In genomic region chr9:90878562-90878961, GRCh38 we compare ENCODE assay signal across 13 cellular contexts.
"Had no signal": no experiment of that assay in that cellular context is flagged by ENCODE, and none has a peak within 500 bp of the region (broad histone marks: within the 10 kb centered on the region; RNA-seq: fewer than 3 reads in every experiment).

No MANE protein-coding gene starts in this region.

- H3K9me3 ChIP-seq: pancreas, thyroid gland had no signal

- DNase-seq: activated CD4-positive, alpha-beta T cell treated with anti-CD3 and anti-CD28 coated beads, Interleukin-2, amount 50 U/mL, for 4 hours; activated CD4-positive, CD25-positive, alpha-beta regulatory T cell treated with anti-CD3 and anti-CD28 coated beads, Interleukin-2, amount 50 U/mL, for 72 hours; activated CD8-positive, alpha-beta memory T cell treated with anti-CD3 and anti-CD28 coated beads, Interleukin-2, amount 10 ng/mL, durations not matched to agents 7 days and 5 days; activated gamma-delta T cell; activated naive CD8-positive, alpha-beta T cell treated with anti-CD3 and anti-CD28 coated beads for 36 hours; activated T-cell treated with anti-CD3 and anti-CD28 coated beads, Interleukin-2, amount 50 U/mL, for 4 hours; anterior cingulate cortex; effector CD4-positive, alpha-beta T cell; left ventricle myocardium superior; pancreas; stimulated activated CD4-positive, alpha-beta T cell treated with anti-CD3 and anti-CD28 coated beads, Interleukin-4, amount 100 ng/mL, for 4 hours had no signal

- H3K9ac ChIP-seq: neural progenitor cell had no signal

- ATAC-seq: activated CD8-positive, alpha-beta memory T cell treated with anti-CD3 and anti-CD28 coated beads, Interleukin-2, amount 10 ng/mL, durations not matched to agents 7 days and 5 days; activated T-cell treated with anti-CD3 and anti-CD28 coated beads, Interleukin-2, amount 50 U/mL, for 4 hours; left ventricle myocardium superior; pancreas had no signal

- H3K27ac ChIP-seq: neural progenitor cell, pancreas had no signal

- H3K4me3 ChIP-seq: neural progenitor cell, pancreas, thyroid gland had no signal

- H3K27me3 Mint-ChIP-seq: activated naive CD8-positive, alpha-beta T cell treated with anti-CD3 and anti-CD28 coated beads for 36 hours had no signal

- H3K4me1 Mint-ChIP-seq: activated CD8-positive, alpha-beta memory T cell treated with anti-CD3 and anti-CD28 coated beads, Interleukin-2, amount 10 ng/mL, durations not matched to agents 7 days and 5 days; activated naive CD8-positive, alpha-beta T cell treated with anti-CD3 and anti-CD28 coated beads for 36 hours; neural progenitor cell had no signal

- H3K27me3 ChIP-seq: neural progenitor cell, pancreas, thyroid gland had no signal

- H3K9me3 Mint-ChIP-seq: activated naive CD8-positive, alpha-beta T cell treated with anti-CD3 and anti-CD28 coated beads for 36 hours; activated T-cell treated with anti-CD3 and anti-CD28 coated beads, Interleukin-2, amount 50 U/mL, for 4 hours had no signal

- H3K4me1 ChIP-seq: neural progenitor cell, pancreas had no signal

- H3K36me3 Mint-ChIP-seq: activated CD8-positive, alpha-beta memory T cell treated with anti-CD3 and anti-CD28 coated beads, Interleukin-2, amount 10 ng/mL, durations not matched to agents 7 days and 5 days; activated naive CD8-positive, alpha-beta T cell treated with anti-CD3 and anti-CD28 coated beads for 36 hours; neural progenitor cell had no signal

- H3K27ac Mint-ChIP-seq: activated CD8-positive, alpha-beta memory T cell treated with anti-CD3 and anti-CD28 coated beads, Interleukin-2, amount 10 ng/mL, durations not matched to agents 7 days and 5 days; activated naive CD8-positive, alpha-beta T cell treated with anti-CD3 and anti-CD28 coated beads for 36 hours; neural progenitor cell had no signal

- H3K36me3 ChIP-seq: neural progenitor cell had no signal

- H3K4me2 ChIP-seq: neural progenitor cell had no signal

- H2AFZ ChIP-seq: neural progenitor cell had no signal

- H3K4me3 Mint-ChIP-seq: activated CD8-positive, alpha-beta memory T cell treated with anti-CD3 and anti-CD28 coated beads, Interleukin-2, amount 10 ng/mL, durations not matched to agents 7 days and 5 days; activated naive CD8-positive, alpha-beta T cell treated with anti-CD3 and anti-CD28 coated beads for 36 hours; activated T-cell treated with anti-CD3 and anti-CD28 coated beads, Interleukin-2, amount 50 U/mL, for 4 hours; neural progenitor cell had no signal
